In the genomic region with DNA sequence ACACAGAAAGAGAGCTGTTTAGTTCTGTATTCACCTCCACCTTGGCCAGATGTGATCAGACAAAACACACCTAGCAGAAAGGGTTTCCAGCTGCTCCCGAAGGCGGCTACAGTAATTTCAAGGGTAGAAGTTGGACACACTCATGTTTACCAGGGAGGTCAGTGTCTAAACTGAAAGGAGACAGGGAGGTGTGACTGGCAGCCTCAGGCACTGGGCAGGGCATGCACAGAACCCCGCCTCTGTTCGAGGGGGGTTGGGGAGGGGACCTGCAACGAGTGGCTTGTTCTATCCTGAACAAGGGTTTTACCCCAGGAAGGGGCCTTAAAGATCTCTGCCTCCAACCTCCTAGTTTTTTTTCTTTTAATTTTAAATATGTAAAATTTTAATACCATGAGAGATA, we compare ENCODE assay signal across 18 cellular contexts. TPM values are rescaled to one million over a fixed set of nuclear protein-coding genes. Genes with fewer than 3 reads are reported as not detected.
DNase-seq lines count a peak whose midpoint lies in the region; ATAC-seq and TF ChIP-seq lines count a peak whose summit lies in the region.
"Had no signal": no experiment of that assay in that cellular context is flagged by ENCODE, and none has a peak within 500 bp of the region (broad histone marks: within the 10 kb centered on the region; RNA-seq: fewer than 3 reads in every experiment).

No MANE protein-coding gene starts in this region.

- no peaks in the 10 kb centered on the region for H4K20me1 ChIP-seq in neural progenitor cell (ENCODE audit: low read depth)

- no peak overlapping the region for H2AFZ ChIP-seq in neural progenitor cell (replicated peaks)

- H3K4me3 ChIP-seq in gastroesophageal sphincter (no peak overlapping the region), neural progenitor cell (no peak overlapping the region)
- H3K4me3 ChIP-seq: lower lobe of right lung, prostate gland, upper lobe of right lung had no signal

- peaks cover 0 to 67% (median 8%) of the 10 kb centered on the region in 3 donors for H3K4me1 ChIP-seq in gastroesophageal sphincter
- H3K4me1 ChIP-seq in neural progenitor cell: peaks cover 15% of the 10 kb centered on the region
- H3K4me1 ChIP-seq: lower lobe of right lung, prostate gland had no signal

- H3K4me2 ChIP-seq in neural progenitor cell: no peak overlapping the region

- H3K36me3 Mint-ChIP-seq in osteocyte (ENCODE audit: unreplicated experiment): no peaks in the 10 kb centered on the region
- no peaks in the 10 kb centered on the region for H3K36me3 Mint-ChIP-seq in neural progenitor cell
- H3K36me3 Mint-ChIP-seq: CD4-positive, alpha-beta memory T cell; naive thymus-derived CD8-positive, alpha-beta T cell; stimulated activated naive B cell treated with anti-CD40 and anti-IgM and Interleukin-4, amounts not matched to agents 10 μg/mL and 1 μg/mL and 100 μg/mL, for 72 hours had no signal

- H3K79me2 ChIP-seq in neural progenitor cell (ENCODE audit: low read depth): no peaks in the 10 kb centered on the region

- H3K9me3 Mint-ChIP-seq in osteocyte (ENCODE audit: unreplicated experiment) (no peaks in the 10 kb centered on the region), neural progenitor cell (no peaks in the 10 kb centered on the region)
- H3K9me3 Mint-ChIP-seq: CD4-positive, alpha-beta memory T cell; naive thymus-derived CD8-positive, alpha-beta T cell; stimulated activated naive B cell treated with anti-CD40 and anti-IgM and Interleukin-4, amounts not matched to agents 10 μg/mL and 1 μg/mL and 100 μg/mL, for 72 hours had no signal

- no peak overlapping the region for H3K9ac ChIP-seq in neural progenitor cell

- H3K27ac Mint-ChIP-seq in osteocyte (ENCODE audit: unreplicated experiment) (peak overlapping the region; percentile 97), neural progenitor cell (no peak overlapping the region)
- H3K27ac Mint-ChIP-seq: CD4-positive, alpha-beta memory T cell; naive thymus-derived CD8-positive, alpha-beta T cell; stimulated activated naive B cell treated with anti-CD40 and anti-IgM and Interleukin-4, amounts not matched to agents 10 μg/mL and 1 μg/mL and 100 μg/mL, for 72 hours had no signal

- H3K9me3 ChIP-seq in gastroesophageal sphincter: no peaks in the 10 kb centered on the region
- H3K9me3 ChIP-seq in neural progenitor cell (ENCODE audit: low read depth): no peaks in the 10 kb centered on the region
- H3K9me3 ChIP-seq: lower lobe of right lung, prostate gland, upper lobe of right lung had no signal

- no peak for TF ChIP-seq POLR2A in gastroesophageal sphincter (IDR thresholded peaks at IDR 0.05)

- TF ChIP-seq EP300 in gastroesophageal sphincter (IDR thresholded peaks at IDR 0.05): no peak

- peak overlapping the region; percentile 20 for H3K4me3 Mint-ChIP-seq in osteocyte (ENCODE audit: unreplicated experiment)
- no peak overlapping the region for H3K4me3 Mint-ChIP-seq in neural progenitor cell
- H3K4me3 Mint-ChIP-seq: CD4-positive, alpha-beta memory T cell; naive thymus-derived CD8-positive, alpha-beta T cell; stimulated activated naive B cell treated with anti-CD40 and anti-IgM and Interleukin-4, amounts not matched to agents 10 μg/mL and 1 μg/mL and 100 μg/mL, for 72 hours had no signal

- ATAC-seq in gastroesophageal sphincter: no peak
- ATAC-seq in GM18519 (IDR thresholded peaks at IDR 0.05; ENCODE audit: low FRiP score, unreplicated experiment): no peak
- ATAC-seq: lower lobe of right lung; naive thymus-derived CD8-positive, alpha-beta T cell; stimulated activated naive B cell treated with anti-CD40 and anti-IgM and Interleukin-4, amounts not matched to agents 10 μg/mL and 1 μg/mL and 100 μg/mL, for 72 hours; upper lobe of right lung had no signal

- H3K27me3 ChIP-seq in gastroesophageal sphincter (no peaks in the 10 kb centered on the region), neural progenitor cell (no peaks in the 10 kb centered on the region)
- H3K27me3 ChIP-seq: upper lobe of right lung had no signal

- no peaks in the 10 kb centered on the region for H3K27me3 Mint-ChIP-seq in osteocyte (ENCODE audit: unreplicated experiment)
- peaks cover 4% of the 10 kb centered on the region for H3K27me3 Mint-ChIP-seq in neural progenitor cell (ENCODE audit: insufficient read depth, low read depth)
- H3K27me3 Mint-ChIP-seq: naive thymus-derived CD8-positive, alpha-beta T cell had no signal

- TF ChIP-seq CTCF in gastroesophageal sphincter (IDR thresholded peaks at IDR 0.05) (no peak), osteocyte (IDR thresholded peaks at IDR 0.05) (no peak), neural progenitor cell (IDR thresholded peaks at IDR 0.05) (no peak)

- H3K4me1 Mint-ChIP-seq in osteocyte (ENCODE audit: unreplicated experiment) (peaks cover 73% of the 10 kb centered on the region), neural progenitor cell (peaks cover 21% of the 10 kb centered on the region)
- H3K4me1 Mint-ChIP-seq: CD4-positive, alpha-beta memory T cell; stimulated activated naive B cell treated with anti-CD40 and anti-IgM and Interleukin-4, amounts not matched to agents 10 μg/mL and 1 μg/mL and 100 μg/mL, for 72 hours had no signal

- 72 to 83% methylated on average over 3 to 5 of the region's 5 CpGs for WGBS in gastroesophageal sphincter (ENCODE audit: low coverage in 1 of 2), 2 donors

- H3K36me3 ChIP-seq in gastroesophageal sphincter (no peaks in the 10 kb centered on the region), neural progenitor cell (no peaks in the 10 kb centered on the region)
- H3K36me3 ChIP-seq: lower lobe of right lung, prostate gland, upper lobe of right lung had no signal

- H3F3A ChIP-seq in neural progenitor cell (ENCODE audit: low read depth): no peaks in the 10 kb centered on the region

- H3K27ac ChIP-seq in gastroesophageal sphincter (peak overlapping the region in 3 of 4 donors; percentile 44 to 58 (median 57)), neural progenitor cell (no peak overlapping the region)
- H3K27ac ChIP-seq: upper lobe of right lung had no signal

- DNase-seq in EH (ENCODE audit: low read depth) (peak; percentile 55), NCI-H774 (lab: John Stamatoyannopoulos, UW) (peak; percentile 7), osteocyte (ENCODE audit: extremely low spot score, unreplicated experiment) (no peak), neural progenitor cell (ENCODE audit: low spot score) (no peak), DMS53 (lab: John Stamatoyannopoulos, UW) (no peak), HUDEP-2 (lab: John Stamatoyannopoulos, UW; ENCODE audit: unreplicated experiment in 76 of 76) (no peak)
- DNase-seq: activated CD4-positive, CD25-positive, alpha-beta regulatory T cell treated with anti-CD3 and anti-CD28 coated beads, Interleukin-2, amount 50 U/mL, for 72 hours; activated gamma-delta T cell treated with Interleukin-2 at 50 U/mL for 16 hours; CD4-positive, alpha-beta memory T cell; lower lobe of right lung; naive thymus-derived CD8-positive, alpha-beta T cell; NCI-H1436 treated with DMSO at 0.1 percent for 48 hours; SHP77 treated with DMSO at 0.1 percent for 48 hours; stimulated activated naive B cell treated with anti-CD40 and anti-IgM and Interleukin-4, amounts not matched to agents 10 μg/mL and 1 μg/mL and 100 μg/mL, for 72 hours; upper lobe of right lung had no signal

RNA-seq across cellular contexts. Expression of gene BPGM, which starts 49.6 kb away (rescaled TPM):
- 10 to 100 TPM; 16.0 to 35.6 (median 29.6) TPM for total RNA-seq in gastroesophageal sphincter
- 11.6 and 13.3 TPM in 2 replicates for total RNA-seq in osteocyte
- total RNA-seq in neural progenitor cell (ENCODE audit: low replicate concordance): 25.5 and 49.7 TPM in 2 replicates

Comparison
In these comparisons a context has a peak if more than half of its experiments do, and no peak if none do; other contexts are left out.
1. DNase-seq: peak in EH (single experiment) and NCI-H774 (single experiment); none in osteocyte (single experiment), neural progenitor cell (single experiment), DMS53 (single experiment) and HUDEP-2 (0 of 76).